9 cellular contexts compared by ENCODE assay signal in the genomic region with DNA sequence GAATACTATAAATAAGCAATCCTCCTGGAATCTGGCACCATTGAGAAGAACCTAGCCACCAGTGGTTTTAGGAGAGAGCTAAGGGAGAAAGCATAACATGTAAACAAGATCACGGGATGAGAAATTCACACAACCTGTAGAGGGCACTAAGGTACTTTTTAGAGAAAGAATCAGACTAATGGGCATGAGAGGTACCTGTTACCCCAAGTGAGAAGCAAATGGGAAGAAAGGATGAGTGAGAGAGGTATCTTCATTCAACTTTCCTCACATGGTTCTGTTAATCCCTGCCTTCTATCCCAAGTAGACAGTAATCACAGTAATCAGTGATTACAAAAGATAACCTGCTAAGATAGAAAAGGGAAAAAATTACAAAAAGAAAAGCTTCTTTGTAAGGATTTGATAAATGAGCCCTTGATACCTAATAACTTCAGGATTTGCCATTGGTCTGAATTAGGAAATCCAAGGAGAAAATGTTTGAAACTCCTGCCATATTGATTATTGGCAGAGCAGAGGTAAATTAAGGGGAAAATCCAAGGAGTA.
A peak's percentile ranks its signal among the peaks of the same experiment; 100 is the strongest.
DNase-seq lines count a peak whose midpoint lies in the region; ATAC-seq and TF ChIP-seq lines count a peak whose summit lies in the region.
"Had no signal": no experiment of that assay in that cellular context is flagged by ENCODE, and none has a peak within 500 bp of the region (broad histone marks: within the 10 kb centered on the region; RNA-seq: fewer than 3 reads in every experiment).

No MANE protein-coding gene starts in this region.

- ATAC-seq in GM19328 (IDR thresholded peaks at IDR 0.05; ENCODE audit: unreplicated experiment) (peak; percentile 42), HG03135 (IDR thresholded peaks at IDR 0.05; ENCODE audit: unreplicated experiment) (peak; percentile 58)
- no peak for ATAC-seq in activated CD4-positive, CD25-positive, alpha-beta regulatory T cell treated with anti-CD3 and anti-CD28 coated beads, Interleukin-2, amount 50 U/mL, for 24 hours
- no peak for ATAC-seq in naive thymus-derived CD8-positive, alpha-beta T cell

- no peak overlapping the region for H3K4me3 Mint-ChIP-seq in nephron progenitor cell
- H3K4me3 Mint-ChIP-seq in naive thymus-derived CD8-positive, alpha-beta T cell = no peak overlapping the region

- POLR2A ChIA-PET in naive thymus-derived CD8-positive, alpha-beta T cell (lab: Charles Lee) = no interaction called here

- H3K27ac ChIP-seq in dorsolateral prefrontal cortex = no peak overlapping the region

- intact Hi-C loops in dorsolateral prefrontal cortex (cut with DNase I) = no loop called here

- DNase-seq in AML-193 (lab: John Stamatoyannopoulos, UW) (peak; percentile 22 to 39), NCI-H345 treated with DMSO at 0.1 percent for 48 hours (lab: John Stamatoyannopoulos, UW; ENCODE audit: unreplicated experiment) (peak; percentile 18), dorsolateral prefrontal cortex (no peak), nephron progenitor cell (no peak)
- no peak for DNase-seq in naive thymus-derived CD8-positive, alpha-beta T cell

- no peaks in the 10 kb centered on the region for H3K36me3 Mint-ChIP-seq in nephron progenitor cell (ENCODE audit: low read depth)
- no peaks in the 10 kb centered on the region for H3K36me3 Mint-ChIP-seq in naive thymus-derived CD8-positive, alpha-beta T cell

- H3K9me3 Mint-ChIP-seq in nephron progenitor cell = no peaks in the 10 kb centered on the region
- peaks cover 0 to 4% (median 0%) of the 10 kb centered on the region in 9 donors for H3K9me3 Mint-ChIP-seq in naive thymus-derived CD8-positive, alpha-beta T cell

- no peak overlapping the region for H3K4me3 ChIP-seq in dorsolateral prefrontal cortex
- H3K4me3 ChIP-seq: lung had no signal

- H3K4me1 Mint-ChIP-seq in nephron progenitor cell = peaks cover 88% of the 10 kb centered on the region
- no peaks in the 10 kb centered on the region for H3K4me1 Mint-ChIP-seq in naive thymus-derived CD8-positive, alpha-beta T cell

- H3K27me3 Mint-ChIP-seq in nephron progenitor cell (ENCODE audit: low read depth, poor library complexity) = no peaks in the 10 kb centered on the region
- peaks cover 0 to 8% (median 0%) of the 10 kb centered on the region in 5 donors for H3K27me3 Mint-ChIP-seq in naive thymus-derived CD8-positive, alpha-beta T cell

- peaks cover 0 to 3% (median 0%) of the 10 kb centered on the region in 45 donors for H3K27me3 ChIP-seq in dorsolateral prefrontal cortex

- TF ChIP-seq CTCF in dorsolateral prefrontal cortex (IDR thresholded peaks at IDR 0.05 in 54 of 56, conservative IDR thresholded peaks at IDR 0.05 in 2 of 56; ENCODE audit: low read depth in 1 of 56, partially characterized antibody in 56 of 56) (peak in 52 of 56 donors; percentile 9 to 71 (median 38)), nephron progenitor cell (IDR thresholded peaks at IDR 0.05) (peak; percentile 43)

- no peak overlapping the region for H3K27ac Mint-ChIP-seq in nephron progenitor cell
- H3K27ac Mint-ChIP-seq in naive thymus-derived CD8-positive, alpha-beta T cell = no peak overlapping the region

Comparison
In these comparisons a context has a peak if more than half of its experiments do, and no peak if none do; other contexts are left out.
1. DNase-seq: peak in AML-193 (2 of 2) and NCI-H345 treated with DMSO at 0.1 percent for 48 hours (single experiment); none in dorsolateral prefrontal cortex (0 of 10), nephron progenitor cell (single experiment) and naive thymus-derived CD8-positive, alpha-beta T cell (0 of 10).
2. ATAC-seq: peak in GM19328 (single experiment) and HG03135 (single experiment); none in activated CD4-positive, CD25-positive, alpha-beta regulatory T cell treated with anti-CD3 and anti-CD28 coated beads, Interleukin-2, amount 50 U/mL, for 24 hours (0 of 2) and naive thymus-derived CD8-positive, alpha-beta T cell (0 of 2).